ENCODE assay signal across 1 cellular context in the genomic region with DNA sequence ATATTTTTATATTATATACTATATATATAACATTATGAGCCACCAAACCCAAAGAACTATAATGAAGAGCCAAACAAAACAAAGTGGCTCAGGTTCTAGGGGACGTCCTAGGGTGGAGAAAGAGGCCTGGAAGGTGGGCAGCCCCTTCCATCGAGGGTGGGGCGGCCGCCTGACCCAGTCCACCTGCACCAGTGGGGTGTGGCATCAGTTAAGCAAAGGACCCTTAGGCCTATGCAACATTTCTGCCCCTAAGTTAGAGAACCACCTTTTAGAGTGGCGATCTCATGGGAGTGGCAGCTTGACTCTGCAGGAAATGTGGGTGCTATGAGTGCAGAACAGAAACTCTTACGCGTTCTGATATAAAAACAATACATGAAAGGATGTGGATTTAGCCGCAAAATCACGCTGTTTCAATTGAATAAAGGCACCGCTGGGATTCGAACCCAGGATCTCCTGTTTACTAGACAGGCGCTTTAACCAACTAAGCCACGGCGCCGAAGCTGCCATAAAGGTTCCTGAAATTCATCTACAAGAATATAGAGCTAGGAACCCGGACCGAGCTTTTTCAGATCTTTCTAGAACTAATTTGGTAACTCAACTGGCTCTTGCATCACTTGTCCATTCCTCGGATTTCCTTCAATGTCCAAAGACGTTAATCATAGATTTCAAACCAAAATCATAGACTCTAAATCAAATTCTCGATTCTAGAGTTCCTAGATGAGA.
A peak's percentile ranks its signal among the peaks of the same experiment; 100 is the strongest.
TF ChIP-seq lines count a peak whose summit lies in the region.

No MANE protein-coding gene starts in this region.

TF ChIP-seq in H1, 55 proteins besides CTCF, POLR2A, EP300 and RAD21:
- TF ChIP-seq TBP (IDR thresholded peaks at IDR 0.05; ENCODE audit: low read depth, low read length): peak; percentile 98
- TF ChIP-seq ATF2 (IDR thresholded peaks at IDR 0.05; ENCODE audit: low read length): peak; percentile 86
- 0 out of 2 replicates have a peak, but pooled peaks have one; percentile 69 for TF ChIP-seq SP4 (IDR thresholded peaks at IDR 0.05; ENCODE audit: low read length)
- no peak for TF ChIP-seq NANOG (IDR thresholded peaks at IDR 0.05; ENCODE audit: insufficient read depth, low read depth, low read length, poor library complexity, severe bottlenecking)
- TF ChIP-seq ASH2L (IDR thresholded peaks at IDR 0.05; ENCODE audit: low read length): no peak
- TF ChIP-seq TEAD4 (IDR thresholded peaks at IDR 0.05; ENCODE audit: low read depth, low read length): 0 out of 2 replicates have a peak, but pooled peaks have one; percentile 28
- no peak for TF ChIP-seq PHF8 (conservative IDR thresholded peaks at IDR 0.05; ENCODE audit: low read depth, low read length)
- TF ChIP-seq CEBPB (IDR thresholded peaks at IDR 0.05; ENCODE audit: low read depth, low read length): peak; percentile 88
- TF ChIP-seq, protein P1, sequence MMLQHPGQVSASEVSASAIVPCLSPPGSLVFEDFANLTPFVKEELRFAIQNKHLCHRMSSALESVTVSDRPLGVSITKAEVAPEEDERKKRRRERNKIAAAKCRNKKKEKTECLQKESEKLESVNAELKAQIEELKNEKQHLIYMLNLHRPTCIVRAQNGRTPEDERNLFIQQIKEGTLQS (IDR thresholded peaks at IDR 0.05; ENCODE audit: insufficient read depth, low read depth, low read length): no peak
